In genomic region chr9:103552712-103553111, GRCh38 we compare ENCODE assay signal across 3 cellular contexts.
A peak's percentile ranks its signal among the peaks of the same experiment; 100 is the strongest.
TF ChIP-seq lines count a peak whose summit lies in the region.

No MANE protein-coding gene starts in this region.

TF ChIP-seq in IMR-90, 13 proteins besides CTCF, POLR2A, EP300 and RAD21:
- TF ChIP-seq CEBPB (IDR thresholded peaks at IDR 0.05; ENCODE audit: low read depth, low read length), result peak; percentile 81
- no peak for TF ChIP-seq FOS (IDR thresholded peaks at IDR 0.05; ENCODE audit: low read depth, low read length)

TF ChIP-seq in K562, 482 proteins besides CTCF, POLR2A, EP300 and RAD21:
- TF ChIP-seq CEBPB (tag; IDR thresholded peaks at IDR 0.05) (peak; percentile 72), ZNF134 (CRISPR knock-in tag; conservative IDR thresholded peaks at IDR 0.05) (no peak), IRF9 (tag; IDR thresholded peaks at IDR 0.05) (0 out of 2 replicates have a peak, but pooled peaks have one; percentile 23), CEBPG (CRISPR knock-in tag; IDR thresholded peaks at IDR 0.05) (no peak), CEBPG (tag; conservative IDR thresholded peaks at IDR 0.05 in 1 of 2, IDR thresholded peaks at IDR 0.05 in 1 of 2) (peak in 1 of 2 experiments; percentile 89; a peak in 2 of 4 replicates)

TF ChIP-seq in H1, 55 proteins besides CTCF, POLR2A, EP300 and RAD21:
- TF ChIP-seq HDAC2 (IDR thresholded peaks at IDR 0.05; ENCODE audit: borderline replicate concordance in 1 of 2, low read depth in 2 of 2, low read length in 2 of 2), result no peak
- no peak for TF ChIP-seq FOSL1 (IDR thresholded peaks at IDR 0.05; ENCODE audit: insufficient read depth, low read depth, low read length)
- peak; percentile 67; the same call in 1 of the 2 replicates for TF ChIP-seq CEBPB (IDR thresholded peaks at IDR 0.05; ENCODE audit: low read depth, low read length)
- no peak for TF ChIP-seq EGR1 (IDR thresholded peaks at IDR 0.05; ENCODE audit: borderline replicate concordance, low read depth, low read length)
- no peak for TF ChIP-seq GABPA (IDR thresholded peaks at IDR 0.05; ENCODE audit: borderline replicate concordance, insufficient read depth, low read length)
- no peak for TF ChIP-seq TEAD4 (IDR thresholded peaks at IDR 0.05; ENCODE audit: low read depth, low read length)
- TF ChIP-seq RFX5 (IDR thresholded peaks at IDR 0.05; ENCODE audit: borderline replicate concordance, low read depth, low read length), result no peak
TF ChIP-seq in H1: peak in this region for 1.
